In genomic region chr3:71785594-71786472, GRCh38 we compare ENCODE assay signal across 11 cellular contexts. TPM values are rescaled to one million over a fixed set of nuclear protein-coding genes. Genes with fewer than 3 reads are reported as not detected.
DNase-seq lines count a peak whose midpoint lies in the region; TF ChIP-seq lines count a peak whose summit lies in the region.
"Had no signal": no experiment of that assay in that cellular context is flagged by ENCODE, and none has a peak within 500 bp of the region (broad histone marks: within the 10 kb centered on the region; RNA-seq: fewer than 3 reads in every experiment).

No MANE protein-coding gene starts in this region.

- no peak overlapping the region for H3K27ac ChIP-seq in CD4-positive, alpha-beta memory T cell (ENCODE audit: low read depth, low read length)
- no peak overlapping the region for H3K27ac ChIP-seq in HUES64 (ENCODE audit: low read depth, low read length)
- no peak overlapping the region for H3K27ac ChIP-seq in endodermal cell (ENCODE audit: low read depth, low read length)
- H3K27ac ChIP-seq in osteoblast (ENCODE audit: low read depth, low read length) = no peak overlapping the region
- H3K27ac ChIP-seq: brain microvascular endothelial cell, prostate gland had no signal

- intact Hi-C loops in CD4-positive, alpha-beta memory T cell (cut with micrococcal nuclease) = no loop called here

- POLR2A ChIA-PET in CD4-positive, alpha-beta memory T cell (lab: Charles Lee; ENCODE audit: partially characterized antibody) = interaction anchor here (0.5 kb wide), 1 partner anchor 394 kb away, joined by 3 read pairs; no protein-coding TSS in a partner anchor

- H3K27me3 ChIP-seq in CD4-positive, alpha-beta memory T cell (ENCODE audit: insufficient read depth, low read length) = peaks cover 25% of the 10 kb centered on the region
- peaks cover 80% of the 10 kb centered on the region for H3K27me3 ChIP-seq in HUES64 (ENCODE audit: insufficient read depth, low read length)
- H3K27me3 ChIP-seq in endodermal cell (ENCODE audit: control insufficient read depth, insufficient read depth, low read length, poor library complexity, severe bottlenecking) = peaks cover 71% of the 10 kb centered on the region
- H3K27me3 ChIP-seq in osteoblast (ENCODE audit: insufficient read depth, low read length) = peaks cover 72% of the 10 kb centered on the region

- H2AFZ ChIP-seq in osteoblast (ENCODE audit: low read length) = no peak overlapping the region

- H3K4me3 ChIP-seq in CD4-positive, alpha-beta memory T cell (ENCODE audit: low read length in 2 of 2) = peak overlapping the region in 1 of 2 donors; percentile 3
- H3K4me3 ChIP-seq in HUES64 (ENCODE audit: low read length) (peak overlapping the region; percentile 52), endodermal cell (ENCODE audit: low read length) (peak overlapping the region; percentile 50), osteoblast (ENCODE audit: insufficient read depth, low read length) (no peak overlapping the region)

- peaks cover 14% of the 10 kb centered on the region for H3K4me1 ChIP-seq in CD4-positive, alpha-beta memory T cell (ENCODE audit: insufficient read depth, low read length)
- H3K4me1 ChIP-seq in HUES64 (ENCODE audit: insufficient read depth, low read length) (peaks cover 30% of the 10 kb centered on the region), endodermal cell (ENCODE audit: control insufficient read depth, insufficient read depth, low read length) (peaks cover 3% of the 10 kb centered on the region), osteoblast (ENCODE audit: insufficient read depth, low read length) (no peaks in the 10 kb centered on the region)
- H3K4me1 ChIP-seq: prostate gland had no signal

- no peaks in the 10 kb centered on the region for H4K20me1 ChIP-seq in osteoblast (ENCODE audit: insufficient read depth, low read length)

- CTCF ChIA-PET in CD4-positive, alpha-beta memory T cell (lab: Charles Lee; ENCODE audit: partially characterized antibody) = no interaction called here

- H3K27ac Mint-ChIP-seq in CD4-positive, alpha-beta memory T cell = no peak overlapping the region
- H3K27ac Mint-ChIP-seq in endodermal cell = no peak overlapping the region

- 30% methylated on average over 29 of the region's 29 CpGs for WGBS in HUES64
- 29 to 31% methylated on average over 27 to 29 of the region's 29 CpGs for WGBS in endodermal cell (ENCODE audit: insufficient coverage in 1 of 2, insufficient read length in 1 of 2), 2 experiments

- H3K36me3 Mint-ChIP-seq in CD4-positive, alpha-beta memory T cell = no peaks in the 10 kb centered on the region
- H3K36me3 Mint-ChIP-seq in endodermal cell (ENCODE audit: low read depth) = no peaks in the 10 kb centered on the region

- H3K4me2 ChIP-seq in osteoblast (ENCODE audit: insufficient read depth, low read length) = no peak overlapping the region

- TF ChIP-seq CTCF in endodermal cell (conservative IDR thresholded peaks at IDR 0.05) = no peak
- TF ChIP-seq CTCF in osteoblast (IDR thresholded peaks at IDR 0.05; ENCODE audit: extremely low read depth, low read depth, low read length) = no peak

- H3K9ac ChIP-seq in HUES64 (ENCODE audit: low read depth, low read length) = no peak overlapping the region
- H3K9ac ChIP-seq in endodermal cell (ENCODE audit: extremely low read depth, low read length, poor library complexity, severe bottlenecking) = no peak overlapping the region

- no peaks in the 10 kb centered on the region for H3K79me2 ChIP-seq in osteoblast (ENCODE audit: insufficient read depth, low read length)

- peaks cover 32 to 47% of the 10 kb centered on the region in 2 donors for H3K27me3 Mint-ChIP-seq in CD4-positive, alpha-beta memory T cell
- peaks cover 68% of the 10 kb centered on the region for H3K27me3 Mint-ChIP-seq in endodermal cell (ENCODE audit: insufficient read depth)

- DNase-seq in CD4-positive, alpha-beta memory T cell = no peak
- DNase-seq in endodermal cell (peak; percentile 60), osteoblast (ENCODE audit: insufficient read length, low spot score, missing footprints) (peak; percentile 68), NCI-H524 (lab: John Stamatoyannopoulos, UW) (no peak), HuH-7 (ENCODE audit: low spot score) (no peak), T1000 (lab: John Stamatoyannopoulos, UW) (no peak)
- DNase-seq in activated effector memory CD4-positive, alpha-beta T cell treated with Interleukin-2 at 50 U/mL for 16 hours = no peak
- DNase-seq: brain microvascular endothelial cell had no signal

- H3K36me3 ChIP-seq in CD4-positive, alpha-beta memory T cell (ENCODE audit: insufficient read depth, low read length) = no peaks in the 10 kb centered on the region
- H3K36me3 ChIP-seq in HUES64 (ENCODE audit: insufficient read depth, low read length) = no peaks in the 10 kb centered on the region
- H3K36me3 ChIP-seq in endodermal cell (ENCODE audit: control insufficient read depth, insufficient read depth, low read length) = no peaks in the 10 kb centered on the region
- no peaks in the 10 kb centered on the region for H3K36me3 ChIP-seq in osteoblast (ENCODE audit: insufficient read depth, low read length)
- H3K36me3 ChIP-seq: brain microvascular endothelial cell, prostate gland had no signal

- peak overlapping the region; percentile 67 to 86 (median 80) for H3K4me3 Mint-ChIP-seq in CD4-positive, alpha-beta memory T cell
- H3K4me3 Mint-ChIP-seq in endodermal cell = peak overlapping the region; percentile 57

- no peaks in the 10 kb centered on the region for H3K9me3 ChIP-seq in CD4-positive, alpha-beta memory T cell (ENCODE audit: control insufficient read depth in 1 of 2, low read length in 2 of 2)
- H3K9me3 ChIP-seq in HUES64 (ENCODE audit: insufficient read depth, low read depth, low read length) = no peaks in the 10 kb centered on the region
- no peaks in the 10 kb centered on the region for H3K9me3 ChIP-seq in endodermal cell (ENCODE audit: control insufficient read depth, low read length)
- H3K9me3 ChIP-seq in osteoblast (ENCODE audit: low read depth, low read length) = no peaks in the 10 kb centered on the region
- H3K9me3 ChIP-seq: prostate gland had no signal

- H3K4me1 Mint-ChIP-seq in CD4-positive, alpha-beta memory T cell = peaks cover 3 to 20% (median 15%) of the 10 kb centered on the region in 4 donors
- peaks cover 17% of the 10 kb centered on the region for H3K4me1 Mint-ChIP-seq in endodermal cell

- H3K9me3 Mint-ChIP-seq in CD4-positive, alpha-beta memory T cell = peaks cover 0 to 1% (median 0%) of the 10 kb centered on the region in 8 donors
- H3K9me3 Mint-ChIP-seq in endodermal cell = no peaks in the 10 kb centered on the region

RNA-seq across cellular contexts. Expression of gene PROK2, which starts 0.9 kb away (rescaled TPM):
- total RNA-seq in CD4-positive, alpha-beta memory T cell = under 1 TPM; 0.20 to 0.33 TPM
- polyA plus RNA-seq in CD4-positive, alpha-beta memory T cell = 1 to 10 TPM in 1 of 2 donors, under 1 TPM in 1; 0.18 to 2.6 TPM
- 1.1 TPM for polyA plus RNA-seq in HUES64 (2013, experiment 1 of 2)
- 1.3 TPM for polyA plus RNA-seq in HUES64 (2013, experiment 2 of 2)
- total RNA-seq in endodermal cell = under 1 TPM in 1 of 2 donors, not detected in 1; 0.29 TPM
- polyA plus RNA-seq in endodermal cell (2013, experiment 1 of 2) = 0.82 TPM
- polyA plus RNA-seq in endodermal cell (2013, experiment 2 of 2) = 0.17 TPM
- not detected in 2 replicates for total RNA-seq in osteoblast
- total RNA-seq: G401 had no signal

RNA-seq across cellular contexts. Expression of gene GPR27, which starts 32.2 kb away (rescaled TPM):
- under 1 TPM; 0.17 to 0.38 TPM for total RNA-seq in CD4-positive, alpha-beta memory T cell
- 1 to 10 TPM in 1 of 2 donors, under 1 TPM in 1; 0.79 to 1.4 TPM for polyA plus RNA-seq in CD4-positive, alpha-beta memory T cell
- polyA plus RNA-seq in HUES64 (2013, experiment 1 of 2) = 8.8 TPM
- polyA plus RNA-seq in HUES64 (2013, experiment 2 of 2) = 9.2 TPM
- 1 to 10 TPM; 7.4 to 7.9 TPM for total RNA-seq in endodermal cell
- 10.0 TPM for polyA plus RNA-seq in endodermal cell (2013, experiment 1 of 2)
- polyA plus RNA-seq in endodermal cell (2013, experiment 2 of 2) = 8.9 TPM
- total RNA-seq in osteoblast = under 0.01 TPM in 1 of 2 replicates, not detected in the other

Comparison
In these comparisons a context has a peak if more than half of its experiments do, and no peak if none do; other contexts are left out.
1. DNase-seq: peak in endodermal cell (single experiment) and osteoblast (single experiment); none in CD4-positive, alpha-beta memory T cell (0 of 5), NCI-H524 (0 of 2), activated effector memory CD4-positive, alpha-beta T cell treated with Interleukin-2 at 50 U/mL for 16 hours (single experiment), HuH-7 (single experiment) and T1000 (single experiment).